In genomic region chr9:107397076-107398049, GRCh38 we compare ENCODE assay signal across 14 cellular contexts.
A peak's percentile ranks its signal among the peaks of the same experiment; 100 is the strongest.
DNase-seq lines count a peak whose midpoint lies in the region; ATAC-seq, FAIRE-seq and TF ChIP-seq lines count a peak whose summit lies in the region.
"Had no signal": no experiment of that assay in that cellular context is flagged by ENCODE, and none has a peak within 500 bp of the region (broad histone marks: within the 10 kb centered on the region; RNA-seq: fewer than 3 reads in every experiment).

No MANE protein-coding gene starts in this region.

- H3K27me3 ChIP-seq in lower lobe of right lung (ENCODE audit: low read depth) (no peaks in the 10 kb centered on the region), small intestine (ENCODE audit: control insufficient read depth in 2 of 2, insufficient read depth in 2 of 2, low read length in 2 of 2) (no peaks in the 10 kb centered on the region)

- H3K9me3 ChIP-seq in lower lobe of right lung (no peaks in the 10 kb centered on the region), small intestine (ENCODE audit: control insufficient read depth, low read depth) (no peaks in the 10 kb centered on the region)

- peak; percentile 65 to 83 for ATAC-seq in lower lobe of right lung
- ATAC-seq: stimulated activated memory B cell treated with anti-CD40 and anti-IgM and Interleukin-4, amounts not matched to agents 10 μg/mL and 1 μg/mL and 100 μg/mL, for 72 hours had no signal

- H3K4me1 Mint-ChIP-seq in activated T-helper 2 cell treated with anti-CD3 and anti-CD28 coated beads, Interferon-gamma antibody, Interleukin-2, Interleukin-4, amounts not matched to agents 10 μg/mL and 5 μg/mL and 100 μg/mL, durations not matched to agents 14 hours and 24 hours and 36 hours (ENCODE audit: low read depth): peaks cover 1% of the 10 kb centered on the region
- H3K4me1 Mint-ChIP-seq: brain; stimulated activated memory B cell treated with anti-CD40 and anti-IgM and Interleukin-4, amounts not matched to agents 10 μg/mL and 1 μg/mL and 100 μg/mL, for 72 hours had no signal

- no peaks in the 10 kb centered on the region for H3K9me3 Mint-ChIP-seq in activated T-helper 2 cell treated with anti-CD3 and anti-CD28 coated beads, Interferon-gamma antibody, Interleukin-2, Interleukin-4, amounts not matched to agents 10 μg/mL and 5 μg/mL and 100 μg/mL, durations not matched to agents 14 hours and 24 hours and 36 hours
- H3K9me3 Mint-ChIP-seq: stimulated activated memory B cell treated with anti-CD40 and anti-IgM and Interleukin-4, amounts not matched to agents 10 μg/mL and 1 μg/mL and 100 μg/mL, for 72 hours had no signal

- intact Hi-C loops in lower lobe of right lung (cut with DNase I): no loop called here
- intact Hi-C loops in activated T-helper 2 cell treated with anti-CD3 and anti-CD28 coated beads, Interferon-gamma antibody, Interleukin-2, Interleukin-4, amounts not matched to agents 10 μg/mL and 5 μg/mL and 100 μg/mL, durations not matched to agents 14 hours and 24 hours and 36 hours (cut with micrococcal nuclease): no loop called here

- H3K36me3 ChIP-seq in lower lobe of right lung: no peaks in the 10 kb centered on the region
- no peaks in the 10 kb centered on the region for H3K36me3 ChIP-seq in small intestine (ENCODE audit: control insufficient read depth in 2 of 2, insufficient read depth in 2 of 2, low read length in 2 of 2)

- WGBS in small intestine, 3 donors: 66 to 73% (median 70%) methylated on average over 12 of the region's 12 CpGs

- H3K4me3 Mint-ChIP-seq in activated T-helper 2 cell treated with anti-CD3 and anti-CD28 coated beads, Interferon-gamma antibody, Interleukin-2, Interleukin-4, amounts not matched to agents 10 μg/mL and 5 μg/mL and 100 μg/mL, durations not matched to agents 14 hours and 24 hours and 36 hours (ENCODE audit: low read depth): no peak overlapping the region
- H3K4me3 Mint-ChIP-seq: brain; stimulated activated memory B cell treated with anti-CD40 and anti-IgM and Interleukin-4, amounts not matched to agents 10 μg/mL and 1 μg/mL and 100 μg/mL, for 72 hours had no signal

- no peak for TF ChIP-seq CTCF in lower lobe of right lung (IDR thresholded peaks at IDR 0.05)

- DNase-seq in ELR (ENCODE audit: low read depth): peak; percentile 18
- peak; percentile 35 for DNase-seq in NCI-H1048 (lab: John Stamatoyannopoulos, UW)
- DNase-seq in astrocyte of the hippocampus (ENCODE audit: low read depth, low spot score): peak; percentile 69
- DNase-seq in lower lobe of right lung: no peak
- no peak for DNase-seq in small intestine
- DNase-seq in T-helper 9 cell: no peak
- no peak for DNase-seq in activated T-helper 2 cell treated with anti-CD3 and anti-CD28 coated beads, Interferon-gamma antibody, Interleukin-2, Interleukin-4, amounts not matched to agents 10 μg/mL and 5 μg/mL and 100 μg/mL, durations not matched to agents 14 hours and 24 hours and 36 hours (ENCODE audit: low spot score)
- no peak for DNase-seq in NAMALWA (ENCODE audit: low spot score)
- DNase-seq: NCI-H1105; stimulated activated CD4-positive, alpha-beta T cell treated with anti-CD3 and anti-CD28 coated beads, Interleukin-2, amount 100 ng/mL, for 48 hours had no signal

- H3K36me3 Mint-ChIP-seq in activated T-helper 2 cell treated with anti-CD3 and anti-CD28 coated beads, Interferon-gamma antibody, Interleukin-2, Interleukin-4, amounts not matched to agents 10 μg/mL and 5 μg/mL and 100 μg/mL, durations not matched to agents 14 hours and 24 hours and 36 hours (ENCODE audit: low read depth): no peaks in the 10 kb centered on the region
- H3K36me3 Mint-ChIP-seq: brain; stimulated activated memory B cell treated with anti-CD40 and anti-IgM and Interleukin-4, amounts not matched to agents 10 μg/mL and 1 μg/mL and 100 μg/mL, for 72 hours had no signal

- H3K4me1 ChIP-seq in lower lobe of right lung (no peaks in the 10 kb centered on the region), small intestine (ENCODE audit: control insufficient read depth in 2 of 2, insufficient read depth in 1 of 2, low read depth in 1 of 2, low read length in 1 of 2) (no peaks in the 10 kb centered on the region)

- H3K27ac ChIP-seq in lower lobe of right lung (no peak overlapping the region), small intestine (ENCODE audit: low read depth in 1 of 2, low read length in 1 of 2) (no peak overlapping the region)
- H3K27ac ChIP-seq: HL-60 had no signal

- no peaks in the 10 kb centered on the region for H3K27me3 Mint-ChIP-seq in activated T-helper 2 cell treated with anti-CD3 and anti-CD28 coated beads, Interferon-gamma antibody, Interleukin-2, Interleukin-4, amounts not matched to agents 10 μg/mL and 5 μg/mL and 100 μg/mL, durations not matched to agents 14 hours and 24 hours and 36 hours (ENCODE audit: low read depth)
- H3K27me3 Mint-ChIP-seq: progenitor cell of endocrine pancreas had no signal

- FAIRE-seq in small intestine (lab: Jason Lieb, UNC): no peak

- H3K27ac Mint-ChIP-seq in activated T-helper 2 cell treated with anti-CD3 and anti-CD28 coated beads, Interferon-gamma antibody, Interleukin-2, Interleukin-4, amounts not matched to agents 10 μg/mL and 5 μg/mL and 100 μg/mL, durations not matched to agents 14 hours and 24 hours and 36 hours: no peak overlapping the region
- H3K27ac Mint-ChIP-seq: progenitor cell of endocrine pancreas; stimulated activated memory B cell treated with anti-CD40 and anti-IgM and Interleukin-4, amounts not matched to agents 10 μg/mL and 1 μg/mL and 100 μg/mL, for 72 hours had no signal

- no peak overlapping the region for H3K4me3 ChIP-seq in lower lobe of right lung
- no peak overlapping the region for H3K4me3 ChIP-seq in small intestine (ENCODE audit: low read depth in 1 of 2, low read length in 2 of 2)

Comparison
In these comparisons a context has a peak if more than half of its experiments do, and no peak if none do; other contexts are left out.
1. DNase-seq: peak in ELR (single experiment), NCI-H1048 (single experiment) and astrocyte of the hippocampus (single experiment); none in lower lobe of right lung (single experiment), small intestine (single experiment), T-helper 9 cell (single experiment), activated T-helper 2 cell treated with anti-CD3 and anti-CD28 coated beads, Interferon-gamma antibody, Interleukin-2, Interleukin-4, amounts not matched to agents 10 μg/mL and 5 μg/mL and 100 μg/mL, durations not matched to agents 14 hours and 24 hours and 36 hours (single experiment) and NAMALWA (single experiment).